ENCODE assay signal across 8 cellular contexts in genomic region chr11:61972112-61972795, GRCh38. TPM values are rescaled to one million over a fixed set of nuclear protein-coding genes. Genes with fewer than 3 reads are reported as not detected.
DNase-seq lines count a peak whose midpoint lies in the region; ATAC-seq, FAIRE-seq and TF ChIP-seq lines count a peak whose summit lies in the region.

No MANE protein-coding gene starts in this region.

- H3K27ac ChIP-seq in CD4-positive, CD25-positive, alpha-beta regulatory T cell (ENCODE audit: insufficient read depth, low read length, poor library complexity, severe bottlenecking): no peak overlapping the region
- H3K27ac ChIP-seq in RWPE1 (peak overlapping the region; percentile 100), epithelial cell of prostate (peak overlapping the region; percentile 99), pancreas (peak overlapping the region; percentile 63 to 99 (median 88))

- DNase-seq in CD4-positive, CD25-positive, alpha-beta regulatory T cell: no peak
- no peak for DNase-seq in RWPE1 (ENCODE audit: low spot score)
- DNase-seq in epithelial cell of prostate (ENCODE audit: low read depth, low spot score): no peak
- peak in 2 of 6 donors; percentile 27 to 32 for DNase-seq in pancreas
- no peak for DNase-seq in NCI-H1048 (lab: John Stamatoyannopoulos, UW)
- no peak for DNase-seq in effector CD4-positive, alpha-beta T cell

- FAIRE-seq in pancreas (lab: Jason Lieb, UNC): no peak

- intact Hi-C loops in pancreas (cut with DNase I): no loop called here

- no peak for ATAC-seq in CD4-positive, CD25-positive, alpha-beta regulatory T cell (ENCODE audit: low read depth in 2 of 2)
- no peak for ATAC-seq in pancreas
- no peak for ATAC-seq in HG03457 (IDR thresholded peaks at IDR 0.05; ENCODE audit: unreplicated experiment)
- ATAC-seq in HG02678 (IDR thresholded peaks at IDR 0.05; ENCODE audit: unreplicated experiment): no peak

- POLR2A ChIA-PET in RWPE1 (lab: Yijun Ruan, JAX; ENCODE audit: low non-redundant PET): no interaction called here

- H3K4me1 Mint-ChIP-seq in CD4-positive, CD25-positive, alpha-beta regulatory T cell: peaks cover 6 to 31% (median 30%) of the 10 kb centered on the region in 4 donors

- no peaks in the 10 kb centered on the region for H3K36me3 Mint-ChIP-seq in CD4-positive, CD25-positive, alpha-beta regulatory T cell

- peaks cover 16% of the 10 kb centered on the region for H3K4me1 ChIP-seq in CD4-positive, CD25-positive, alpha-beta regulatory T cell (ENCODE audit: control insufficient read depth, insufficient read depth, low read length, poor library complexity, severe bottlenecking)
- H3K4me1 ChIP-seq in pancreas: peaks cover 47 to 57% (median 55%) of the 10 kb centered on the region in 3 donors

- no peak overlapping the region for H3K4me3 ChIP-seq in CD4-positive, CD25-positive, alpha-beta regulatory T cell (ENCODE audit: low read depth, low read length)
- peak overlapping the region in 1 of 4 donors; percentile 19 for H3K4me3 ChIP-seq in pancreas

- no peak overlapping the region for H3K4me3 Mint-ChIP-seq in CD4-positive, CD25-positive, alpha-beta regulatory T cell

- H3K27me3 ChIP-seq in CD4-positive, CD25-positive, alpha-beta regulatory T cell (ENCODE audit: control insufficient read depth, insufficient read depth, low read length): no peaks in the 10 kb centered on the region
- H3K27me3 ChIP-seq in pancreas: no peaks in the 10 kb centered on the region

- TF ChIP-seq CTCF in RWPE1 (conservative IDR thresholded peaks at IDR 0.05; ENCODE audit: low read depth) (no peak), pancreas (IDR thresholded peaks at IDR 0.05) (no peak)

- H3K9me3 Mint-ChIP-seq in CD4-positive, CD25-positive, alpha-beta regulatory T cell: peaks cover 0 to 2% (median 0%) of the 10 kb centered on the region in 7 donors

- H3K27me3 Mint-ChIP-seq in CD4-positive, CD25-positive, alpha-beta regulatory T cell: no peaks in the 10 kb centered on the region

- peak overlapping the region in 2 of 3 donors; percentile 11 to 43 for H3K27ac Mint-ChIP-seq in CD4-positive, CD25-positive, alpha-beta regulatory T cell

- CTCF ChIA-PET in RWPE1 (lab: Yijun Ruan, JAX): interaction anchor here (0.6 to 1.7 kb wide), 3 partner anchors 25 to 145 kb away, joined by 3 to 4 read pairs (median 3); no protein-coding TSS in a partner anchor

- WGBS in pancreas, 2 donors: 28 to 35% methylated on average over 9 of the region's 9 CpGs

- no peaks in the 10 kb centered on the region for H3K36me3 ChIP-seq in CD4-positive, CD25-positive, alpha-beta regulatory T cell (ENCODE audit: control insufficient read depth, insufficient read depth, low read length)
- no peaks in the 10 kb centered on the region for H3K36me3 ChIP-seq in pancreas

- no peaks in the 10 kb centered on the region for H3K9me3 ChIP-seq in CD4-positive, CD25-positive, alpha-beta regulatory T cell (ENCODE audit: control insufficient read depth in 2 of 2, low read length in 2 of 2)
- H3K9me3 ChIP-seq in pancreas: no peaks in the 10 kb centered on the region

RNA-seq across cellular contexts. Expression of gene FTH1, which starts 4.8 kb away (rescaled TPM):
- total RNA-seq in CD4-positive, CD25-positive, alpha-beta regulatory T cell: 2,525 TPM
- polyA plus RNA-seq in CD4-positive, CD25-positive, alpha-beta regulatory T cell: 1,000 to 10,000 TPM; 2,953 to 3,518 (median 3,358) TPM
- 1,000 to 10,000 TPM; 1,217 to 1,772 (median 1,396) TPM for total RNA-seq in pancreas
- 1,000 to 10,000 TPM; 1,114 to 1,632 TPM for polyA plus RNA-seq in pancreas

RNA-seq across cellular contexts. Expression of gene BEST1, which starts 22.1 kb away (rescaled TPM):
- 0.15 TPM for total RNA-seq in CD4-positive, CD25-positive, alpha-beta regulatory T cell
- polyA plus RNA-seq in CD4-positive, CD25-positive, alpha-beta regulatory T cell: 1 to 10 TPM; 1.2 to 1.8 (median 1.5) TPM
- total RNA-seq in pancreas: 1 to 10 TPM in 3 of 6 donors, under 1 TPM in 3; 0.43 to 2.4 (median 0.98) TPM
- polyA plus RNA-seq in pancreas: 1 to 10 TPM; 1.2 to 1.7 TPM

RNA-seq across cellular contexts. Expression of gene RAB3IL1, which starts 54.9 kb away (rescaled TPM):
- not detected for total RNA-seq in CD4-positive, CD25-positive, alpha-beta regulatory T cell
- polyA plus RNA-seq in CD4-positive, CD25-positive, alpha-beta regulatory T cell: not detected
- 1 to 10 TPM; 1.9 to 5.6 (median 2.6) TPM for total RNA-seq in pancreas
- 1 to 10 TPM; 3.4 to 4.2 TPM for polyA plus RNA-seq in pancreas
